8 cellular contexts compared by ENCODE assay signal in the genomic region with DNA sequence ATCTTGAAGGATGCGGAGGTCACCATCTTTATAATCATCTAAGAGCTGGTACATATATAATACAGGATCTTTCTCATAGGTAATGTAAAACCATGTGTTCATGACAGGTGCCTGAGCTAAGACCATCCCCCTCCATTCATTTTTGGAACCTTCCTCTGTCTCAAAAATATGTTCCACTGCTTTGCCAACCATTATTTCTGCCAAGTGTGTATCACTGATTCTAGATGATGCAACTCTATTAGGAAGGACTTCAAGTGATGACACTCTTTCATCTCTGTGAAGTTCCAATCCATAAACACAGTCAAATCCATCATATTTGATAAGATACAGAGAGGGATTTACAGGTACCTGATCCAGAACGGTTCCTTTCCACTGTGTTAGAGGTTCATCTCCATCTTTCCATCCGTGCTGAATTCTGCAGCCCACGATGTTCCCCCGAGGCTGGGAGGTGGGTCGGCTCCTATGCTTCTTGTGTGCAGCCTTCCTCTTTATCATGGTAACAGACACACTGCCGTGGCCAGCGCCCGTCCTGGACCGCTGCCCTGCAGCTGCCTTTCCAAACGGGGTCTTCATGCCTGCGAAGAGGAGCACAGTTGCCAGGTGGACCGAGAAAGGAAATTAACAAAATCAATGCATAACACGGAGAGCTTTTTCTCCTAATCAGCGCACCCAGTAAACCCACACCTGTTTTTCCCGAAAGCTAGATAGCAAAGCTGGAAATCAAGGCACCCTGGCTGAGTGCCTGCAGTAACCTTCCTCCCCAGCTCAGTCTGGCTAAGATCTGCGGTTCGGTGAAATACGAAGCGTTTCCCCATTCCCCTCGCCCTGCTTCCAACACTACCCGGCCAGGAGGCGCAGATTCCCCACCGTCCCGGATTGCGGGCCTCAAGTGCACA. TPM values are rescaled to one million over a fixed set of nuclear protein-coding genes. Genes with fewer than 3 reads are reported as not detected.
DNase-seq lines count a peak whose midpoint lies in the region; ATAC-seq and TF ChIP-seq lines count a peak whose summit lies in the region.

No MANE protein-coding gene starts in this region.

- H3K4me1 ChIP-seq in foreskin keratinocyte (no peaks in the 10 kb centered on the region), parathyroid adenoma (no peaks in the 10 kb centered on the region)

- no peaks in the 10 kb centered on the region for H3K79me2 ChIP-seq in parathyroid adenoma

- H3K27me3 Mint-ChIP-seq in T-cell = peaks cover 0 to 5% of the 10 kb centered on the region in 2 donors

- no peak overlapping the region for H3K27ac ChIP-seq in foreskin keratinocyte
- H3K27ac ChIP-seq in parathyroid adenoma = peak overlapping the region; percentile 80

- no peak for TF ChIP-seq CTCF in foreskin keratinocyte (conservative IDR thresholded peaks at IDR 0.05)
- TF ChIP-seq CTCF in parathyroid adenoma (IDR thresholded peaks at IDR 0.05) = no peak

- peak overlapping the region; percentile 72 for H3K4me3 ChIP-seq in parathyroid adenoma (ENCODE audit: low read depth, low read length)

- POLR2A ChIA-PET in T-cell (lab: Charles Lee) = no interaction called here

- peaks cover 18 to 48% (median 46%) of the 10 kb centered on the region in 3 donors for H3K4me1 Mint-ChIP-seq in T-cell

- no peak overlapping the region for H3K9ac ChIP-seq in parathyroid adenoma

- no peaks in the 10 kb centered on the region for H3K9me3 ChIP-seq in parathyroid adenoma (ENCODE audit: control insufficient read depth, low read length)

- ATAC-seq in T-cell (replicated peaks in 1 of 4) (peak in 3 of 4 experiments; percentile 19 to 38 (median 28)), foreskin keratinocyte (peak; percentile 7), GM18520 (IDR thresholded peaks at IDR 0.05; ENCODE audit: unreplicated experiment) (no peak), GM19328 (IDR thresholded peaks at IDR 0.05; ENCODE audit: unreplicated experiment) (no peak), HG03108 (IDR thresholded peaks at IDR 0.05; ENCODE audit: unreplicated experiment) (no peak)

- H2AFZ ChIP-seq in parathyroid adenoma = peak overlapping the region; percentile 84

- H3K27me3 ChIP-seq in foreskin keratinocyte (no peaks in the 10 kb centered on the region), parathyroid adenoma (ENCODE audit: control insufficient read depth, insufficient read depth, low read length) (no peaks in the 10 kb centered on the region)

- no peaks in the 10 kb centered on the region for H3K36me3 ChIP-seq in parathyroid adenoma (ENCODE audit: control insufficient read depth, insufficient read depth, low read length)

- CTCF ChIA-PET in T-cell (lab: Charles Lee) = interaction anchor here in 1 of 2 donors (1.0 kb wide), 1 partner anchor 9 kb away, joined by 5 read pairs; no protein-coding TSS in a partner anchor

- peak overlapping the region; percentile 91 to 95 for H3K27ac Mint-ChIP-seq in T-cell

- H3K4me3 Mint-ChIP-seq in T-cell = peak overlapping the region; percentile 85 to 88 (median 87)

- H3K36me3 Mint-ChIP-seq in T-cell = peaks cover 5% of the 10 kb centered on the region

- H3K4me2 ChIP-seq in parathyroid adenoma (ENCODE audit: low read length) = peak overlapping the region; percentile 67

- H3K9me3 Mint-ChIP-seq in T-cell = no peaks in the 10 kb centered on the region

- DNase-seq in NCI-H2227 treated with DMSO at 0.1 percent for 48 hours (lab: John Stamatoyannopoulos, UW) (peak; percentile 40), NCI-H2227 (lab: John Stamatoyannopoulos, UW; ENCODE audit: unreplicated experiment) (no peak), T-cell (peak in 2 of 34 experiments; percentile 0), foreskin keratinocyte (peak in 1 of 2 donors; percentile 1)

RNA-seq across cellular contexts. Expression of a gene that starts 0.7 kb away (rescaled TPM):
- total RNA-seq in T-cell (10 to 100 TPM in 4 of 5 donors, 1 to 10 TPM in 1; 8.4 to 21.8 (median 16.2) TPM), foreskin keratinocyte (2.2 and 2.8 TPM in 2 replicates)
- polyA plus RNA-seq in foreskin keratinocyte = 1.4 and 1.5 TPM in 2 replicates

Comparison
In these comparisons a context has a peak if more than half of its experiments do, and no peak if none do; other contexts are left out.
1. ATAC-seq: peak in T-cell (3 of 4) and foreskin keratinocyte (single experiment); none in GM18520 (single experiment), GM19328 (single experiment) and HG03108 (single experiment).